20 cellular contexts compared by ENCODE assay signal in genomic region chr14:63345826-63346225, GRCh38.
DNase-seq lines count a peak whose midpoint lies in the region; TF ChIP-seq lines count a peak whose summit lies in the region.
"Had no signal": no experiment of that assay in that cellular context is flagged by ENCODE, and none has a peak within 500 bp of the region (broad histone marks: within the 10 kb centered on the region; RNA-seq: fewer than 3 reads in every experiment).

No MANE protein-coding gene starts in this region.

- TF ChIP-seq CTCF in GM10266 (IDR thresholded peaks at IDR 0.05; ENCODE audit: control insufficient read depth, insufficient read depth, low read depth, missing control alignments), result no peak

- DNase-seq in NCI-H1105 treated with DMSO at 0.1 percent for 48 hours (lab: John Stamatoyannopoulos, UW) (peak; percentile 32), NCI-H1105 (lab: John Stamatoyannopoulos, UW) (no peak), NCI-H1417 treated with DMSO at 0.1 percent for 48 hours (lab: John Stamatoyannopoulos, UW) (peak; percentile 74), NCI-H748 (lab: John Stamatoyannopoulos, UW; ENCODE audit: unreplicated experiment) (peak; percentile 83), left kidney (ENCODE audit: low read depth, low spot score) (peak; percentile 77), GM10266 (ENCODE audit: extremely low spot score) (no peak), NCI-H1694 (lab: John Stamatoyannopoulos, UW) (no peak), NOMO-1 (lab: John Stamatoyannopoulos, UW; ENCODE audit: unreplicated experiment in 2 of 2) (no peak)
- DNase-seq: 8988T; CD8-positive, alpha-beta memory T cell; EL; KBM-7; MV-4-11; NCI-H2029 treated with DMSO at 0.1 percent for 48 hours; NCI-H226; NCI-H82; Peyer's patch; SK-N-SH; T-helper 1 cell; T1000 had no signal

Comparison
In these comparisons a context has a peak if more than half of its experiments do, and no peak if none do; other contexts are left out.
1. DNase-seq: peak in NCI-H1105 treated with DMSO at 0.1 percent for 48 hours (single experiment), NCI-H1417 treated with DMSO at 0.1 percent for 48 hours (single experiment), NCI-H748 (single experiment) and left kidney (single experiment); none in NCI-H1105 (single experiment), GM10266 (single experiment), NCI-H1694 (single experiment) and NOMO-1 (0 of 2).